7 cellular contexts compared by ENCODE assay signal in the genomic region with DNA sequence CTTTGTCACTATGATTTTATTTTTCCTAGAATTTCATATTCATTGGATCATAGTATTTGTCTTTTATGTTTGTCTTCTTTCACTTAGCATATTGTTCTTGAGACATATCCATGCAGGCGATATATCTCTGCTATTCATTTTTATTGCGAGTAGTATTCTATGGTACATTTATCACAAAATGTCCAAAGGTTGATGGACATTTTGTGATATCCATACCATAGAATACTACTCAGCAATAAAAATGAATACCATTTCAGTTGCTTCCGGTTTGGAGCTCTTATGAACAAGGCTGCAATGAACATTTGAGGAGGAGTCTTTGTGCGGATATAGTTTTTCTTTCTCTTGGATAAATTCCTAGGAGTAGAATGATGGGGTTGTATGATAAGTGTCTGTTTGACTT. TPM values are rescaled to one million over a fixed set of nuclear protein-coding genes. Genes with fewer than 3 reads are reported as not detected.
"Had no signal": no experiment of that assay in that cellular context is flagged by ENCODE, and none has a peak within 500 bp of the region (broad histone marks: within the 10 kb centered on the region; RNA-seq: fewer than 3 reads in every experiment).

No MANE protein-coding gene starts in this region.

- H2AFZ ChIP-seq: GM23248 had no signal

- H3K27ac Mint-ChIP-seq: H9 had no signal

- H3K27ac ChIP-seq: GM23248 had no signal

- H3K4me1 Mint-ChIP-seq: H9 had no signal

- DNase-seq: GM23248, H9, HCEC 1CT, IMR-90, KG1 had no signal

- H3K4me3 ChIP-seq: GM23248, K562 had no signal

- ATAC-seq: K562 had no signal

- H3K4me3 Mint-ChIP-seq: H9 had no signal

RNA-seq across cellular contexts. Expression of gene EYA2, which starts 28.8 kb away (rescaled TPM):
- total RNA-seq: GM23248, HT-29, K562 had no signal
